ENCODE assay signal across 13 cellular contexts in genomic region chr11:291281-292210, GRCh38. TPM values are rescaled to one million over a fixed set of nuclear protein-coding genes. Genes with fewer than 3 reads are reported as not detected.
A peak's percentile ranks its signal among the peaks of the same experiment; 100 is the strongest.
DNase-seq lines count a peak whose midpoint lies in the region; ATAC-seq and TF ChIP-seq lines count a peak whose summit lies in the region.
"Had no signal": no experiment of that assay in that cellular context is flagged by ENCODE, and none has a peak within 500 bp of the region (broad histone marks: within the 10 kb centered on the region; RNA-seq: fewer than 3 reads in every experiment).

No MANE protein-coding gene starts in this region.

- peak overlapping the region; percentile 80 for H3K4me3 Mint-ChIP-seq in activated naive CD8-positive, alpha-beta T cell

- no peak for TF ChIP-seq POLR2A in testis (IDR thresholded peaks at IDR 0.05)

- peaks cover 10% of the 10 kb centered on the region for H3K4me1 ChIP-seq in testis

- H3K27me3 Mint-ChIP-seq in activated naive CD8-positive, alpha-beta T cell: no peaks in the 10 kb centered on the region

- no peaks in the 10 kb centered on the region for H3K9me3 Mint-ChIP-seq in activated naive CD8-positive, alpha-beta T cell (ENCODE audit: low read depth)
- H3K9me3 Mint-ChIP-seq: IgD-negative memory B cell had no signal

- 92% methylated on average over 38 to 44 of the region's 44 CpGs for WGBS in testis, 2 donors

- H3K4me3 ChIP-seq in testis: no peak overlapping the region
- H3K4me3 ChIP-seq: thoracic aorta had no signal

- H3K9me3 ChIP-seq in testis: no peaks in the 10 kb centered on the region
- H3K9me3 ChIP-seq: thoracic aorta had no signal

- H3K36me3 ChIP-seq in testis (ENCODE audit: low read depth, missing control alignments): no peaks in the 10 kb centered on the region

- no peak overlapping the region for H3K27ac ChIP-seq in testis
- H3K27ac ChIP-seq: thoracic aorta had no signal

- intact Hi-C loops in testis (cut with DNase I; ENCODE audit: low total_unique reads): loop anchor here (10.0 kb wide), 1 partner anchor 63 kb away; no protein-coding TSS in a partner anchor

- H3K27me3 ChIP-seq in testis: no peaks in the 10 kb centered on the region

- H3K27ac Mint-ChIP-seq in activated naive CD8-positive, alpha-beta T cell: peak overlapping the region; percentile 85

- peak; percentile 3 for DNase-seq in stimulated activated CD4-positive, alpha-beta T cell treated with anti-CD3 and anti-CD28 coated beads, Interleukin-4, amount 100 ng/mL, for 1 hour
- no peak for DNase-seq in stimulated activated CD4-positive, alpha-beta T cell treated with anti-CD3 and anti-CD28 coated beads, Interleukin-2, amount 100 ng/mL, for 24 hours
- DNase-seq in mesenteric fat pad (ENCODE audit: low spot score): peak; percentile 86
- DNase-seq in testis: no peak
- no peak for DNase-seq in cortex of kidney (lab: John Stamatoyannopoulos, UW)
- DNase-seq in HCEC 1CT: no peak
- DNase-seq: C1 segment of cervical spinal cord, GOT3, NCI-H1930 had no signal

- ATAC-seq in HG02852 (IDR thresholded peaks at IDR 0.05; ENCODE audit: unreplicated experiment): no peak

- no peak for TF ChIP-seq CTCF in testis (IDR thresholded peaks at IDR 0.05)

- H3K4me1 Mint-ChIP-seq in activated naive CD8-positive, alpha-beta T cell (ENCODE audit: low read depth): peaks cover 30% of the 10 kb centered on the region

- H3K36me3 Mint-ChIP-seq in activated naive CD8-positive, alpha-beta T cell: no peaks in the 10 kb centered on the region

RNA-seq across cellular contexts. Expression of gene PGGHG, which starts 2.6 kb away (rescaled TPM):
- 25.2 TPM for total RNA-seq in mesenteric fat pad
- total RNA-seq in testis: 10 to 100 TPM; 26.5 to 32.5 TPM
- 8.2 TPM for polyA plus RNA-seq in testis (ENCODE audit: insufficient read depth, low read depth, low replicate concordance)

RNA-seq across cellular contexts. Expression of gene IFITM5, which starts 7.8 kb away (rescaled TPM):
- total RNA-seq in mesenteric fat pad (not detected), testis (not detected)
- polyA plus RNA-seq in testis (ENCODE audit: insufficient read depth, low read depth, low replicate concordance): not detected
- total RNA-seq: thoracic aorta had no signal
- polyA plus RNA-seq: IgD-negative memory B cell had no signal

RNA-seq across cellular contexts. Expression of gene NLRP6, which starts 13.3 kb away (rescaled TPM):
- total RNA-seq in mesenteric fat pad: 1.8 TPM
- total RNA-seq in testis: 1 to 10 TPM in 1 of 2 donors, under 1 TPM in 1; 0.31 to 2.4 TPM
- polyA plus RNA-seq in testis (ENCODE audit: insufficient read depth, low read depth, low replicate concordance): 0.26 TPM

RNA-seq across cellular contexts. Expression of gene IFITM2, which starts 16.1 kb away (rescaled TPM):
- 657 TPM for total RNA-seq in mesenteric fat pad
- 100 to 1,000 TPM; 119 to 169 TPM for total RNA-seq in testis
- 283 TPM for polyA plus RNA-seq in testis (ENCODE audit: insufficient read depth, low read depth, low replicate concordance)

RNA-seq across cellular contexts. Expression of gene IFITM1, which starts 22.3 kb away (rescaled TPM):
- total RNA-seq in mesenteric fat pad: 232 TPM
- 10 to 100 TPM; 63.1 to 93.3 TPM for total RNA-seq in testis
- polyA plus RNA-seq in testis (ENCODE audit: insufficient read depth, low read depth, low replicate concordance): 146 TPM

Comparison
In these comparisons a context has a peak if more than half of its experiments do, and no peak if none do; other contexts are left out.
1. DNase-seq: peak in stimulated activated CD4-positive, alpha-beta T cell treated with anti-CD3 and anti-CD28 coated beads, Interleukin-4, amount 100 ng/mL, for 1 hour (single experiment) and mesenteric fat pad (single experiment); none in stimulated activated CD4-positive, alpha-beta T cell treated with anti-CD3 and anti-CD28 coated beads, Interleukin-2, amount 100 ng/mL, for 24 hours (0 of 2), testis (single experiment), cortex of kidney (single experiment) and HCEC 1CT (single experiment).